ENCODE assay signal across 24 cellular contexts in the genomic region with DNA sequence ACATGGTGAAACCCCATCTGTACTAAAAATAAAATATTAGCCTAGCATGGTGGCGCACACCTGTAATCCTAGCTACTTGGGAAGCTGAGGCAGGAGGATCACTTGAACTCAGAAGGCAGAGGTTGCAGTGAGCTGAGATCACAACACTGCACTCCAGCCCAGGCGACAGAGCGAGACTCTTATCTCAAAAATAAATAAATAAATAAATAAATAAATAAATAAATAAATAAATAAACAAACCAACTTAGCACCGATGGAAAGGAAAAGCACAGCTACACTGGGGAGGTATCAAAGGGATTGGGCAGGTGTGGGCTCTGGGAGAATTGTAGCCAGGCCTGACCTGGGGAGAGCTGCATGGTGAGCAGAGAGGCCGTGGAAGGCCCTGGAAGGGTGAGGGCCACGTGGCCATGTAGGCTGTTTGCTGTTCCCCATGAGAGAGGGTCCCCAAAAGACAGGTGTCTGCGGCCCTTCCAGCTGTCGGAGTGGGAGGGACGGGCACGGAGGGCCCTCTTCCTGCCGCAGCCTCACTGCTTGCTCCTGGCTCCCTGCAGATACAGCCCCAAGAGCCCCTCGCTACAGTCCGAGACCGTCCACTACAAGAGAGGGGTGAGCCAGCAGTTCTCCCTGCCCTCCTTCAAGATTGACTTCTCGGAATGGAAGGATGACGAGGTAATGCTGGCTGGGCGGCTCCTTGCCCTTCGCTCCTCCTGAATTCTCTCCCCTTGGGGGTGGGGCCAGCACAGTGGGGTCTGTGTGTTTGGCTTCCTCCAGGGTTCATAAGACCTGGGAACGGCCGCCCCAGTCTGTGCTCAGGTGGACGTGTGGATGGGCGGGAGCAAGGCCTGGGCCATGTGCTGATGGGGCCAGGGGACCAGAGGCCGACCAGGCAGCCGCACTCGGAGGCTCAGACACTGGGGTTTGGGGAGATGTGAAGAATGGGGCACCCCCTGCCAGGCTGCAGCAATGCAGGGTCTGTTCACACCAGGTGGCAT.
"Had no signal": no experiment of that assay in that cellular context is flagged by ENCODE, and none has a peak within 500 bp of the region (broad histone marks: within the 10 kb centered on the region; RNA-seq: fewer than 3 reads in every experiment).

No MANE protein-coding gene starts in this region.

- H3K4me3 ChIP-seq: gastroesophageal sphincter, right lobe of liver, testis, transverse colon had no signal

- ATAC-seq: activated T-cell treated with anti-CD3 and anti-CD28 coated beads, Interleukin-2, amount 50 U/mL, for 72 hours; effector memory CD8-positive, alpha-beta T cell; gastroesophageal sphincter; left cardiac atrium; natural killer cell; right lobe of liver; stimulated activated naive CD8-positive, alpha-beta T cell treated with anti-CD3 and anti-CD28 coated beads, Interleukin-15, Interleukin-2, amounts not matched to agents 100 U/mL and 50 U/mL, for 24 hours; T-helper 17 cell had no signal

- H3K4me3 Mint-ChIP-seq: activated CD4-positive, alpha-beta memory T cell treated with anti-CD3 and anti-CD28 coated beads for 36 hours; activated CD4-positive, alpha-beta T cell treated with anti-CD3 and anti-CD28 coated beads, Interleukin-2, amount 10 ng/mL, durations not matched to agents 24 days and 14 days; activated naive CD8-positive, alpha-beta T cell; activated T-cell treated with anti-CD3 and anti-CD28 coated beads, Interleukin-2, amount 50 U/mL, for 72 hours; effector memory CD8-positive, alpha-beta T cell; memory B cell; natural killer cell; T-helper 17 cell had no signal

- H3K27me3 Mint-ChIP-seq: activated CD4-positive, alpha-beta memory T cell treated with anti-CD3 and anti-CD28 coated beads for 36 hours; activated CD4-positive, alpha-beta T cell treated with anti-CD3 and anti-CD28 coated beads, Interleukin-2, amount 10 ng/mL, durations not matched to agents 24 days and 14 days; activated naive CD8-positive, alpha-beta T cell; effector memory CD8-positive, alpha-beta T cell; memory B cell; T-helper 17 cell had no signal

- H3K27ac Mint-ChIP-seq: activated CD4-positive, alpha-beta memory T cell treated with anti-CD3 and anti-CD28 coated beads for 36 hours; activated CD4-positive, alpha-beta T cell treated with anti-CD3 and anti-CD28 coated beads, Interleukin-2, amount 10 ng/mL, durations not matched to agents 24 days and 14 days; activated naive CD8-positive, alpha-beta T cell; activated T-cell treated with anti-CD3 and anti-CD28 coated beads, Interleukin-2, amount 50 U/mL, for 72 hours; effector memory CD8-positive, alpha-beta T cell; memory B cell; natural killer cell; T-helper 17 cell had no signal

- H3K9me3 ChIP-seq: gastroesophageal sphincter, right lobe of liver, testis, transverse colon had no signal

- H3K27ac ChIP-seq: gastroesophageal sphincter, right lobe of liver, testis, transverse colon, WERI-Rb-1 had no signal

- DNase-seq: activated CD4-positive, alpha-beta memory T cell treated with anti-CD3 and anti-CD28 coated beads for 36 hours; activated CD4-positive, alpha-beta T cell treated with anti-CD3 and anti-CD28 coated beads, Interleukin-2, amount 10 ng/mL, durations not matched to agents 24 days and 14 days; activated CD4-positive, CD25-positive, alpha-beta regulatory T cell treated with anti-CD3 and anti-CD28 coated beads, Interleukin-2, amount 50 U/mL, for 72 hours; activated naive CD4-positive, alpha-beta T cell; activated T-cell treated with anti-CD3 and anti-CD28 coated beads, Interleukin-2, amount 50 U/mL, for 72 hours; anterior cingulate cortex; cerebellar nuclear complex; cortex of kidney; effector memory CD8-positive, alpha-beta T cell; erythroblast; hippocampal formation; left cardiac atrium; natural killer cell; right lobe of liver; stimulated activated CD4-positive, alpha-beta T cell treated with anti-CD3 and anti-CD28 coated beads, Interleukin-2, amount 100 ng/mL, for 48 hours; stimulated activated naive CD8-positive, alpha-beta T cell treated with anti-CD3 and anti-CD28 coated beads, Interleukin-15, Interleukin-2, amounts not matched to agents 100 U/mL and 50 U/mL, for 24 hours; T-helper 17 cell; T1000; testis; transverse colon; WERI-Rb-1 had no signal

- H3K36me3 Mint-ChIP-seq: natural killer cell had no signal

- H3K9me3 Mint-ChIP-seq: activated CD4-positive, alpha-beta memory T cell treated with anti-CD3 and anti-CD28 coated beads for 36 hours; activated CD4-positive, alpha-beta T cell treated with anti-CD3 and anti-CD28 coated beads, Interleukin-2, amount 10 ng/mL, durations not matched to agents 24 days and 14 days; activated T-cell treated with anti-CD3 and anti-CD28 coated beads, Interleukin-2, amount 50 U/mL, for 72 hours; effector memory CD8-positive, alpha-beta T cell; memory B cell; natural killer cell had no signal

- H3K27me3 ChIP-seq: gastroesophageal sphincter, right lobe of liver, testis, transverse colon had no signal
